In the genomic region with DNA sequence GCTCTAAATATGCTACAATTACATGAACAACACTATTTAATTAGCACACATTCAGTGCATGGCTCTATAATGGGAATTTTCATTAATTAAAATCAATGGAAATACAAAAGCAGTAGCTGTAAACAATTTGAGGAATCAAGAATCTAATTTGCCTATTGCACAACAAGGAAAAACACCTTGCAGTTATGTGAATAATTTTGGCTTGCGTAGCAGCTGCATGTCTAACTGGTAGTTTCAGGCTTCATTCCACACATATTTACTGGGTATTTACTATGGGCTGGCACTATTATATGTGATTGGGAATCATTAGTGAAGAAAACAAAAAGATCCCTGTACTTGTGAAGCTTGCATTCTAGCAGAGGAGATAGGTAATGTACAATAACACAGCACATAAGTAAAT, we compare ENCODE assay signal across 32 cellular contexts. TPM values are rescaled to one million over a fixed set of nuclear protein-coding genes. Genes with fewer than 3 reads are reported as not detected.
"Had no signal": no experiment of that assay in that cellular context is flagged by ENCODE, and none has a peak within 500 bp of the region (broad histone marks: within the 10 kb centered on the region; RNA-seq: fewer than 3 reads in every experiment).

No MANE protein-coding gene starts in this region.

- H3K4me3 Mint-ChIP-seq: activated CD8-positive, alpha-beta T cell treated with anti-CD3 and anti-CD28 coated beads, Interleukin-2, amount 10 ng/mL, durations not matched to agents 7 days and 5 days; activated naive CD8-positive, alpha-beta T cell treated with anti-CD3 and anti-CD28 coated beads, Interleukin-2, amount 50 U/mL, for 24 hours; brain; T-helper 2 cell treated with Interferon-gamma antibody and Interleukin-4, amounts not matched to agents 5 μg/mL and 100 μg/mL, for 36 hours had no signal

- H3K36me3 Mint-ChIP-seq: activated naive CD4-positive, alpha-beta T cell treated with anti-CD3 and anti-CD28 coated beads, Interleukin-2, amount 50 U/mL, for 72 hours; brain had no signal

- DNase-seq: activated CD4-positive, alpha-beta T cell treated with anti-CD3 and anti-CD28 coated beads for 48 hours; activated CD4-positive, alpha-beta T cell treated with anti-CD3 and anti-CD28 coated beads, Interleukin-2, amount 50 U/mL, for 4 hours; activated CD8-positive, alpha-beta memory T cell treated with anti-CD3 and anti-CD28 coated beads, Interleukin-2, amount 50 U/mL, for 48 hours; activated CD8-positive, alpha-beta T cell treated with anti-CD3 and anti-CD28 coated beads, Interleukin-2, amount 10 ng/mL, durations not matched to agents 7 days and 5 days; activated naive CD8-positive, alpha-beta T cell treated with anti-CD3 and anti-CD28 coated beads, Interleukin-2, amount 50 U/mL, for 24 hours; activated T-cell treated with anti-CD3 and anti-CD28 coated beads, Interleukin-2, amount 50 U/mL, for 1 hour; amniotic stem cell; Karpas-422; MM.1S; NCI-H1105 treated with DMSO at 0.1 percent for 48 hours; NCI-H1436 treated with DMSO at 0.1 percent for 48 hours; NCI-H187; NCI-H2081; NCI-H2171; NCI-H345; NCI-H510A; NCI-H526 treated with DMSO at 0.1 percent for 48 hours; NCI-H82; NK-92 treated with Interleukin-12 subunit alpha and Interleukin-12 subunit beta, amount 100 ng/mL, for 24 hours; OCI-M1; RPMI8226; SJCRH30; SW 1271 had no signal

- H3K9me3 Mint-ChIP-seq: activated naive CD4-positive, alpha-beta T cell treated with anti-CD3 and anti-CD28 coated beads, Interleukin-2, amount 50 U/mL, for 72 hours; activated naive CD8-positive, alpha-beta T cell treated with anti-CD3 and anti-CD28 coated beads, Interleukin-2, amount 50 U/mL, for 24 hours; T-helper 2 cell treated with Interferon-gamma antibody and Interleukin-4, amounts not matched to agents 5 μg/mL and 100 μg/mL, for 36 hours had no signal

- H3K27ac Mint-ChIP-seq: activated CD8-positive, alpha-beta T cell treated with anti-CD3 and anti-CD28 coated beads, Interleukin-2, amount 10 ng/mL, durations not matched to agents 7 days and 5 days; activated naive CD4-positive, alpha-beta T cell treated with anti-CD3 and anti-CD28 coated beads, Interleukin-2, amount 50 U/mL, for 72 hours; activated naive CD8-positive, alpha-beta T cell treated with anti-CD3 and anti-CD28 coated beads, Interleukin-2, amount 50 U/mL, for 24 hours; brain; T-helper 2 cell treated with Interferon-gamma antibody and Interleukin-4, amounts not matched to agents 5 μg/mL and 100 μg/mL, for 36 hours had no signal

- H3K9me3 ChIP-seq: ascending aorta, SJCRH30 had no signal

- H3K4me1 ChIP-seq: ascending aorta, SJCRH30 had no signal

- ATAC-seq: activated CD4-positive, CD25-positive, alpha-beta regulatory T cell treated with anti-CD3 and anti-CD28 coated beads, Interleukin-2, amount 50 U/mL, for 24 hours; activated CD8-positive, alpha-beta T cell treated with anti-CD3 and anti-CD28 coated beads, Interleukin-2, amount 10 ng/mL, durations not matched to agents 7 days and 5 days; activated naive CD4-positive, alpha-beta T cell treated with anti-CD3 and anti-CD28 coated beads, Interleukin-2, amount 50 U/mL, for 72 hours; activated naive CD8-positive, alpha-beta T cell treated with anti-CD3 and anti-CD28 coated beads, Interleukin-2, amount 50 U/mL, for 24 hours; Panc1; Right ventricle myocardium inferior; SK-N-SH treated with all-trans-retinoic acid at 6 μM for 48 hours had no signal

- H3K27me3 ChIP-seq: ascending aorta, SJCRH30 had no signal

- H3K4me3 ChIP-seq: ascending aorta, SJCRH30 had no signal

- H3K4me1 Mint-ChIP-seq: activated naive CD8-positive, alpha-beta T cell treated with anti-CD3 and anti-CD28 coated beads, Interleukin-2, amount 50 U/mL, for 24 hours had no signal

- H3K36me3 ChIP-seq: ascending aorta, SJCRH30 had no signal

- H3K27ac ChIP-seq: ascending aorta, SJCRH30 had no signal

RNA-seq across cellular contexts. Expression of a gene that starts 26.4 kb away (rescaled TPM):
- total RNA-seq: activated CD8-positive, alpha-beta T cell treated with anti-CD3 and anti-CD28 coated beads, Interleukin-2, amount 10 ng/mL, durations not matched to agents 7 days and 5 days; cardiac septum had no signal
